19 cellular contexts compared by ENCODE assay signal in genomic region chr5:109959652-109960051, GRCh38.
DNase-seq lines count a peak whose midpoint lies in the region; ATAC-seq, FAIRE-seq and TF ChIP-seq lines count a peak whose summit lies in the region.
"Had no signal": no experiment of that assay in that cellular context is flagged by ENCODE, and none has a peak within 500 bp of the region (broad histone marks: within the 10 kb centered on the region; RNA-seq: fewer than 3 reads in every experiment).

No MANE protein-coding gene starts in this region.

- ATAC-seq in WTC11: peak; percentile 67
- ATAC-seq: left ventricle myocardium superior, T-helper 17 cell had no signal

- H3K27me3 Mint-ChIP-seq in WTC11 (ENCODE audit: low read depth): no peaks in the 10 kb centered on the region
- no peaks in the 10 kb centered on the region for H3K27me3 Mint-ChIP-seq in glutamatergic neuron (ENCODE audit: unreplicated experiment)

- no peaks in the 10 kb centered on the region for H3K36me3 ChIP-seq in BE2C
- no peaks in the 10 kb centered on the region for H3K36me3 ChIP-seq in esophagus squamous epithelium
- H3K36me3 ChIP-seq: ovary, uterus had no signal

- no peaks in the 10 kb centered on the region for H3K36me3 Mint-ChIP-seq in WTC11
- H3K36me3 Mint-ChIP-seq in glutamatergic neuron (ENCODE audit: unreplicated experiment): no peaks in the 10 kb centered on the region

- no peak overlapping the region for H3K27ac ChIP-seq in esophagus squamous epithelium
- H3K27ac ChIP-seq: ovary, uterus, WERI-Rb-1 had no signal

- WGBS in esophagus squamous epithelium, 2 donors: 50% methylated on average over 1 of the region's 1 CpG

- H3K4me3 ChIP-seq in BE2C (ENCODE audit: low read depth, low read length) (no peak overlapping the region), esophagus squamous epithelium (no peak overlapping the region)
- H3K4me3 ChIP-seq: ovary, uterus had no signal

- no peaks in the 10 kb centered on the region; the same call in 1 of the 2 replicates for H3K4me1 ChIP-seq in BE2C
- H3K4me1 ChIP-seq in esophagus squamous epithelium: no peaks in the 10 kb centered on the region
- H3K4me1 ChIP-seq: uterus had no signal

- TF ChIP-seq CTCF in BE2C (IDR thresholded peaks at IDR 0.05; ENCODE audit: low read depth, low read length) (peak; percentile 40), WTC11 (IDR thresholded peaks at IDR 0.05) (peak; percentile 53), glutamatergic neuron (IDR thresholded peaks at IDR 0.05; ENCODE audit: partially characterized antibody, unreplicated experiment) (peak; percentile 33), esophagus squamous epithelium (IDR thresholded peaks at IDR 0.05) (peak in 1 of 6 experiments; percentile 7)

- no peaks in the 10 kb centered on the region for H3K27me3 ChIP-seq in BE2C
- no peaks in the 10 kb centered on the region for H3K27me3 ChIP-seq in esophagus squamous epithelium
- H3K27me3 ChIP-seq: ovary, uterus had no signal

- CTCF ChIA-PET in WTC11 (lab: Charles Lee): interaction anchor here (0.6 to 1.1 kb wide), 5 partner anchors 11 to 131 kb away, joined by 3 read pairs; no protein-coding TSS in a partner anchor

- H3K4me3 Mint-ChIP-seq in WTC11 (no peak overlapping the region), glutamatergic neuron (ENCODE audit: unreplicated experiment) (no peak overlapping the region)
- H3K4me3 Mint-ChIP-seq: T-helper 17 cell had no signal

- POLR2A ChIA-PET in WTC11 (lab: Charles Lee): no interaction called here

- H3K4me1 Mint-ChIP-seq in WTC11 (peaks cover 9% of the 10 kb centered on the region), glutamatergic neuron (ENCODE audit: low read depth, unreplicated experiment) (no peaks in the 10 kb centered on the region)
- H3K4me1 Mint-ChIP-seq: T-helper 17 cell had no signal

- intact Hi-C loops in esophagus squamous epithelium (cut with DNase I): no loop called here

- FAIRE-seq in H54 (lab: Jason Lieb, UNC): peak; percentile 6

- TF ChIP-seq POLR2A in H54 (IDR thresholded peaks at IDR 0.05; ENCODE audit: low read depth, low read length) (no peak), esophagus squamous epithelium (IDR thresholded peaks at IDR 0.05) (no peak)

- H3K9me3 ChIP-seq in BE2C: no peaks in the 10 kb centered on the region
- no peaks in the 10 kb centered on the region for H3K9me3 ChIP-seq in esophagus squamous epithelium
- H3K9me3 ChIP-seq: ovary, uterus had no signal

- no peak overlapping the region for H3K27ac Mint-ChIP-seq in WTC11
- H3K27ac Mint-ChIP-seq in glutamatergic neuron (ENCODE audit: unreplicated experiment): no peak overlapping the region
- H3K27ac Mint-ChIP-seq: T-helper 17 cell had no signal

- DNase-seq in BE2C (no peak), H54 (ENCODE audit: insufficient read length, low spot score) (no peak), WTC11 (ENCODE audit: low spot score) (no peak), glutamatergic neuron (no peak), Kasumi-1 (lab: John Stamatoyannopoulos, UW) (no peak), SHP77 treated with DMSO at 0.1 percent for 48 hours (lab: John Stamatoyannopoulos, UW) (no peak), NCI-H2227 (lab: John Stamatoyannopoulos, UW; ENCODE audit: unreplicated experiment) (no peak), esophagus squamous epithelium (lab: John Stamatoyannopoulos, UW) (no peak)
- DNase-seq: caudate nucleus; COR-L47; effector CD4-positive, alpha-beta T cell; foreskin melanocyte; left ventricle myocardium superior; NCI-H146; ovary; stimulated activated CD4-positive, alpha-beta T cell treated with anti-CD3 and anti-CD28 coated beads, Interleukin-1b, Interleukin-23, amount 100 ng/mL, for 48 hours; T-helper 17 cell; uterus; WERI-Rb-1 had no signal

- H3K9me3 Mint-ChIP-seq in WTC11 (no peaks in the 10 kb centered on the region), glutamatergic neuron (ENCODE audit: unreplicated experiment) (no peaks in the 10 kb centered on the region)

TF ChIP-seq in WTC11, 78 proteins besides CTCF, POLR2A, EP300 and RAD21:
- TF ChIP-seq FOXP4 (CRISPR knock-in tag; IDR thresholded peaks at IDR 0.05) (no peak), HMGA2 (CRISPR knock-in tag; IDR thresholded peaks at IDR 0.05) (0 out of 2 replicates have a peak, but pooled peaks have one; percentile 31), ZNF416 (CRISPR knock-in tag; IDR thresholded peaks at IDR 0.05) (no peak)
